In the genomic region with DNA sequence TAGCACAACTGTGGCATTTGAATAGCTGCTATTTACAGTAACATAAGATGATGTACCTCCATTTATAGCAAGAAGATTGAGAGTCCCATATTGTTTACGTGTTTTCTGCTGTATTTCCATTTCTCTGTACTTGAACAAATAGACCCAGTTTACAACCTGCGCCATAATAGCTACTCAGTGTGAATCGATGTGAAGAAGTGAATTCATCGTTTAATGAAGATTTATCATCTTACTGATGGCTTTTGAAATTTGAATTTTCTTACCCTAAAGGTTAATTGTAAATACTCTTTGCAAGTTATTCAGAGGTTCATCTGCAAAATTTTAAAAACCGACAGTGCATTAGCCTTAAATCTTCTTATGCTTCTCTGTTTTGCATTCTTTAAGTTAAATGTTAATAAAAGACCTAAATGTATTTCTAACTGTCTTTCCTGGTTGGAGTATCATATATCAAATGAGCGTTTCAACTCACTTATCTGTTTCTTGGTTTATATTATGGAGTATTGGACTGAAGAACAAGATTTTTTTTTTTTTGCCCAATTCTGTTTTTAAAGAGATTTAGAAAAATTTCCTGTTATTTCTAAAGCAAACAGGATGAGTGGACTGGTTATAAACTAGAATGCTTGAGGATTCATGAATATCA, we compare ENCODE assay signal across 8 cellular contexts. TPM values are rescaled to one million over a fixed set of nuclear protein-coding genes. Genes with fewer than 3 reads are reported as not detected.
A peak's percentile ranks its signal among the peaks of the same experiment; 100 is the strongest.
DNase-seq lines count a peak whose midpoint lies in the region; ATAC-seq and TF ChIP-seq lines count a peak whose summit lies in the region.
"Had no signal": no experiment of that assay in that cellular context is flagged by ENCODE, and none has a peak within 500 bp of the region (broad histone marks: within the 10 kb centered on the region; RNA-seq: fewer than 3 reads in every experiment).

No MANE protein-coding gene starts in this region.

- no peaks in the 10 kb centered on the region for H3K4me1 Mint-ChIP-seq in Caco-2 (ENCODE audit: low read depth, unreplicated experiment)

- CTCF ChIA-PET in Caco-2 (lab: Charles Lee) = no interaction called here

- no peak overlapping the region for H3K4me3 Mint-ChIP-seq in Caco-2 (ENCODE audit: unreplicated experiment)

- no peaks in the 10 kb centered on the region for H3K4me1 ChIP-seq in Caco-2
- H3K4me1 ChIP-seq in osteoblast (ENCODE audit: insufficient read depth, low read length) = peaks cover 43% of the 10 kb centered on the region

- H3K36me3 Mint-ChIP-seq in Caco-2 (ENCODE audit: insufficient read depth, unreplicated experiment) = peaks cover 5% of the 10 kb centered on the region

- H3K9me3 ChIP-seq in Caco-2 (no peaks in the 10 kb centered on the region), osteoblast (ENCODE audit: low read depth, low read length) (no peaks in the 10 kb centered on the region)

- TSS peak; percentile 45 for BruUV-seq in Caco-2 (replicated peaks; lab: Mats Ljungman, UMichigan)

- H2AFZ ChIP-seq in osteoblast (ENCODE audit: low read length) = no peak overlapping the region

- H3K27ac ChIP-seq in dorsolateral prefrontal cortex (peak overlapping the region in 55 of 59 donors; percentile 9 to 100 (median 75)), osteoblast (ENCODE audit: low read depth, low read length) (no peak overlapping the region)

- no peaks in the 10 kb centered on the region for H3K9me3 Mint-ChIP-seq in Caco-2 (ENCODE audit: unreplicated experiment)

- no peaks in the 10 kb centered on the region for H3K27me3 Mint-ChIP-seq in Caco-2 (ENCODE audit: insufficient read depth, unreplicated experiment)

- POLR2A ChIA-PET in Caco-2 (lab: Charles Lee) = no interaction called here

- DNase-seq in Caco-2 (no peak), NB4 (ENCODE audit: low read depth) (no peak), dorsolateral prefrontal cortex (no peak), osteoblast (ENCODE audit: insufficient read length, low spot score, missing footprints) (no peak), posterior vena cava (ENCODE audit: low spot score) (no peak), H4 (ENCODE audit: low spot score) (no peak)
- DNase-seq: NCI-H510A had no signal

- H3K36me3 ChIP-seq in Caco-2 (ENCODE audit: control insufficient read depth, insufficient read depth, low read length) (no peaks in the 10 kb centered on the region), osteoblast (ENCODE audit: insufficient read depth, low read length) (no peaks in the 10 kb centered on the region)

- peaks cover 68% of the 10 kb centered on the region for H3K79me2 ChIP-seq in osteoblast (ENCODE audit: insufficient read depth, low read length)

- peaks cover 22% of the 10 kb centered on the region for H4K20me1 ChIP-seq in osteoblast (ENCODE audit: insufficient read depth, low read length)

- H3K4me3 ChIP-seq in Caco-2 (ENCODE audit: low read depth, low read length) (no peak overlapping the region), NB4 (ENCODE audit: low read depth, low read length) (peak overlapping the region; percentile 70), dorsolateral prefrontal cortex (peak overlapping the region; percentile 22 to 100 (median 92)), osteoblast (ENCODE audit: insufficient read depth, low read length) (peak overlapping the region; percentile 91)

- ATAC-seq in GM19023 (IDR thresholded peaks at IDR 0.05; ENCODE audit: unreplicated experiment) = no peak

- intact Hi-C loops in Caco-2 (cut with micrococcal nuclease; ENCODE audit: unreplicated experiment) = loop anchor here (10.0 kb wide), 1 partner anchor 72 kb away; no protein-coding TSS in a partner anchor
- intact Hi-C loops in dorsolateral prefrontal cortex (cut with DNase I) = loop anchor here in 1 of 2 donors (5.0 to 10.0 kb wide), 2 partner anchors 179 to 372 kb away; partner anchors contain the start of gene SELENON
- intact Hi-C loops in posterior vena cava (cut with DNase I) = no loop called here

- no peak for TF ChIP-seq POLR2A in NB4 (IDR thresholded peaks at IDR 0.05; ENCODE audit: extremely low read depth, insufficient read length)

- H3K27ac Mint-ChIP-seq in Caco-2 (ENCODE audit: unreplicated experiment) = no peak overlapping the region

- TF ChIP-seq CTCF in Caco-2 (IDR thresholded peaks at IDR 0.05; ENCODE audit: insufficient read depth in 1 of 2, low read depth in 1 of 2, low read length in 1 of 2, severe bottlenecking in 1 of 2, unreplicated experiment in 1 of 2) (no peak), NB4 (IDR thresholded peaks at IDR 0.05; ENCODE audit: low read depth, low read length) (no peak), dorsolateral prefrontal cortex (IDR thresholded peaks at IDR 0.05 in 54 of 56, conservative IDR thresholded peaks at IDR 0.05 in 2 of 56; ENCODE audit: low read depth in 1 of 56, partially characterized antibody in 56 of 56) (no peak), osteoblast (IDR thresholded peaks at IDR 0.05; ENCODE audit: extremely low read depth, low read depth, low read length) (no peak)

- H3K4me2 ChIP-seq in osteoblast (ENCODE audit: insufficient read depth, low read length) = peak overlapping the region; percentile 94

- H3K27me3 ChIP-seq in Caco-2 (replicated peaks; ENCODE audit: control insufficient read depth, insufficient read depth, low read length) (no peaks in the 10 kb centered on the region), dorsolateral prefrontal cortex (no peaks in the 10 kb centered on the region), osteoblast (ENCODE audit: insufficient read depth, low read length) (no peaks in the 10 kb centered on the region)

RNA-seq across cellular contexts. Expression of gene MACO1, which starts 2.2 kb away (rescaled TPM):
- total RNA-seq in Caco-2 (2022) = 16.8 TPM in 2 replicates
- total RNA-seq in dorsolateral prefrontal cortex = 10 to 100 TPM; 18.5 to 37.8 (median 29.8) TPM
- total RNA-seq in osteoblast = 33.9 and 35.5 TPM in 2 replicates
- 10 to 100 TPM; 14.8 to 16.1 TPM for total RNA-seq in posterior vena cava
- total RNA-seq in H4 (2014; rRNA removed; shearing (Covaris generic)) = 14.9 and 17.2 TPM in 2 replicates

RNA-seq across cellular contexts. Expression of gene RHCE, which starts 12.2 kb away (rescaled TPM):
- total RNA-seq in Caco-2 (2022) = 0.30 TPM in 1 of 2 replicates, not detected in the other
- 1 to 10 TPM in 96 of 120 experiments, under 1 TPM in 24; 0.41 to 6.2 (median 1.7) TPM for total RNA-seq in dorsolateral prefrontal cortex
- total RNA-seq in osteoblast = 0.72 and 0.88 TPM in 2 replicates
- total RNA-seq in posterior vena cava = not detected
- total RNA-seq in H4 (2014; rRNA removed; shearing (Covaris generic)) = 0.10 TPM in 1 of 2 replicates, not detected in the other
